Comparison of ENCODE assay signal across 1 cellular context in genomic region chr15:75606026-75606425, GRCh38.
A peak's percentile ranks its signal among the peaks of the same experiment; 100 is the strongest.
TF ChIP-seq lines count a peak whose summit lies in the region.

No MANE protein-coding gene starts in this region.

TF ChIP-seq in K562, 482 proteins besides CTCF, POLR2A, EP300 and RAD21:
- TF ChIP-seq NBN (IDR thresholded peaks at IDR 0.05; ENCODE audit: low read depth), result no peak
- TF ChIP-seq THAP12 (CRISPR knock-in tag; IDR thresholded peaks at IDR 0.05), result no peak
- no peak for TF ChIP-seq ATF1 (CRISPR knock-in tag; IDR thresholded peaks at IDR 0.05)
- TF ChIP-seq ATF1 (tag; IDR thresholded peaks at IDR 0.05), result no peak
- peak; percentile 31; the same call in 1 of the 2 replicates for TF ChIP-seq ZNF316 (IDR thresholded peaks at IDR 0.05)
- no peak for TF ChIP-seq ZNF384 (IDR thresholded peaks at IDR 0.05; ENCODE audit: low read depth, low read length)
- TF ChIP-seq SMARCE1 (IDR thresholded peaks at IDR 0.05), result no peak
- no peak for TF ChIP-seq ZKSCAN3 (CRISPR knock-in tag; IDR thresholded peaks at IDR 0.05)
